Comparison of ENCODE assay signal across 23 cellular contexts in the genomic region with DNA sequence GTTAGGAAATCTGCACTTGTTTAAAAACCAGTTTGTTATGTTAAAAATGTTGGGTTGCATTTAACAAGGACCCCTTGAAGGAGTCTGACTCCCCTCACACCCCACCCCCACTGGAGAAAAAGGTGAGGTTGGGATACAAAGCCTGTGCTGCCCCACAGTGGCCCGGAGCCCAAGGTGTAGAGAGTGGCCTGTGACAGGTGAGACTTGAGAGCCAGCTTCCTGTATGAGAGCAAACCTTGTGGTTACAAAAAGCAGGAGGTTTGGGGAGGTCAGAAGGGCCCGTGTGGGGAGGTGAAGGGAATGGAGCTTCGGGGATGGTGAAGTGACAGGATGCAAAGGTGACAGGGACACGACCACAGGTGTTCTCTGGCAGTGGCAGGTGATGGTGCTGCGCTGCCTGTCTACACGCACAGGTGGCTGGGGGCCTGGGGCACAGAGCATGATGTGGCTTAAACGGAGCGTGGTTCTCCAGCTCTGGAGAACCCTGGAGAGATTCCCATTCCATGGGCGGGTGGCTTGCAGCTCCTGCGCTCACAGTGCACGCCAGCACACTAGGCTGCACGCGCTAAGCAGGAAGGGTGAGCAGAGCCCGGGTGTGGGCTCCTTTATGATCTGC. TPM values are rescaled to one million over a fixed set of nuclear protein-coding genes. Genes with fewer than 3 reads are reported as not detected.
DNase-seq lines count a peak whose midpoint lies in the region; ATAC-seq and TF ChIP-seq lines count a peak whose summit lies in the region.
"Had no signal": no experiment of that assay in that cellular context is flagged by ENCODE, and none has a peak within 500 bp of the region (broad histone marks: within the 10 kb centered on the region; RNA-seq: fewer than 3 reads in every experiment).

No MANE protein-coding gene starts in this region.

- H3K4me1 Mint-ChIP-seq in GM23338 (peaks cover 3% of the 10 kb centered on the region; the same call in 2 of the 3 replicates), endodermal cell (no peaks in the 10 kb centered on the region)

- H3K4me3 ChIP-seq in GM23338: no peak overlapping the region
- no peak overlapping the region for H3K4me3 ChIP-seq in MM.1S (ENCODE audit: low read length)
- no peak overlapping the region for H3K4me3 ChIP-seq in endodermal cell (ENCODE audit: low read length)
- H3K4me3 ChIP-seq: coronary artery, HAP-1, prostate gland, testis had no signal

- TF ChIP-seq CTCF in GM23338 (conservative IDR thresholded peaks at IDR 0.05; ENCODE audit: low read depth in 2 of 2) (peak; percentile 34 to 38), MM.1S (IDR thresholded peaks at IDR 0.05; ENCODE audit: low read length) (peak; percentile 42), endodermal cell (conservative IDR thresholded peaks at IDR 0.05) (peak; percentile 49)

- WGBS in endodermal cell (ENCODE audit: insufficient coverage in 1 of 2, insufficient read length in 1 of 2), 2 experiments: 93 to 96% methylated on average over 13 to 14 of the region's 14 CpGs

- peaks cover 4% of the 10 kb centered on the region; the same call in 1 of the 2 replicates for H4K20me1 ChIP-seq in GM23338 (replicated peaks; ENCODE audit: insufficient read depth)
- no peaks in the 10 kb centered on the region for H4K20me1 ChIP-seq in MM.1S (ENCODE audit: insufficient read depth, low read length)

- H3K27ac ChIP-seq in GM23338 (ENCODE audit: low read depth): no peak overlapping the region
- no peak overlapping the region for H3K27ac ChIP-seq in MM.1S (ENCODE audit: low read length)
- no peak overlapping the region for H3K27ac ChIP-seq in endodermal cell (ENCODE audit: low read depth, low read length)
- H3K27ac ChIP-seq: coronary artery, testis, WERI-Rb-1 had no signal

- H3K79me2 ChIP-seq in GM23338 (replicated peaks; ENCODE audit: insufficient read depth): peaks cover 5% of the 10 kb centered on the region
- no peaks in the 10 kb centered on the region for H3K79me2 ChIP-seq in MM.1S (ENCODE audit: low read length)

- H3K9me3 ChIP-seq in MM.1S (replicated peaks; ENCODE audit: insufficient read depth, low read length): no peaks in the 10 kb centered on the region
- H3K9me3 ChIP-seq in endodermal cell (ENCODE audit: control insufficient read depth, low read length): no peaks in the 10 kb centered on the region
- H3K9me3 ChIP-seq: HAP-1, prostate gland, SK-N-SH, testis had no signal

- H3K9me2 ChIP-seq in GM23338 (ENCODE audit: insufficient read depth) (no peaks in the 10 kb centered on the region), MM.1S (replicated peaks; ENCODE audit: insufficient read depth, low read length) (no peaks in the 10 kb centered on the region)
- H3K9me2 ChIP-seq: SK-N-SH had no signal

- peaks cover 12% of the 10 kb centered on the region for H3K36me3 ChIP-seq in GM23338 (ENCODE audit: insufficient read depth)
- H3K36me3 ChIP-seq in MM.1S (replicated peaks; ENCODE audit: insufficient read depth, low read length): no peaks in the 10 kb centered on the region
- H3K36me3 ChIP-seq in endodermal cell (ENCODE audit: control insufficient read depth, insufficient read depth, low read length): peaks cover 32% of the 10 kb centered on the region
- H3K36me3 ChIP-seq: HAP-1, prostate gland, WERI-Rb-1 had no signal

- H3K27me3 Mint-ChIP-seq in GM23338 (ENCODE audit: insufficient read depth, low read depth, poor library complexity) (peaks cover 8% of the 10 kb centered on the region), endodermal cell (ENCODE audit: insufficient read depth) (no peaks in the 10 kb centered on the region)
- H3K27me3 Mint-ChIP-seq: activated T-helper 17 cell treated with anti-CD3 and anti-CD28 coated beads, Interleukin-2, amount 50 U/mL, for 72 hours; brain; CD4-positive, alpha-beta T cell had no signal

- no peak overlapping the region for H3K4me2 ChIP-seq in GM23338
- H3K4me2 ChIP-seq in MM.1S (ENCODE audit: low read depth, low read length): no peak overlapping the region
- H3K4me2 ChIP-seq: SK-N-SH had no signal

- peaks cover 51% of the 10 kb centered on the region for H3K36me3 Mint-ChIP-seq in GM23338 (ENCODE audit: low read depth)
- peaks cover 54% of the 10 kb centered on the region for H3K36me3 Mint-ChIP-seq in endodermal cell (ENCODE audit: low read depth)

- H3K27ac Mint-ChIP-seq in GM23338 (no peak overlapping the region), endodermal cell (no peak overlapping the region)
- H3K27ac Mint-ChIP-seq: activated T-helper 17 cell treated with anti-CD3 and anti-CD28 coated beads, Interleukin-2, amount 50 U/mL, for 72 hours; brain; CD4-positive, alpha-beta T cell; mesothelial cell of epicardium; T-helper 2 cell treated with Interferon-gamma antibody and Interleukin-4, amounts not matched to agents 5 μg/mL and 100 μg/mL, for 36 hours had no signal

- DNase-seq in GM23338 (ENCODE audit: low spot score) (peak; percentile 34), MM.1S (peak; percentile 60), endodermal cell (no peak), posterior vena cava (ENCODE audit: low spot score) (peak; percentile 46), cerebellar nuclear complex (lab: John Stamatoyannopoulos, UW) (no peak)
- no peak for DNase-seq in activated naive CD4-positive, alpha-beta T cell (lab: John Stamatoyannopoulos, UW)
- no peak for DNase-seq in stimulated activated naive CD8-positive, alpha-beta T cell treated with anti-CD3 and anti-CD28 coated beads, Interleukin-15, Interleukin-2, amounts not matched to agents 100 U/mL and 50 U/mL, for 24 hours
- DNase-seq: CD4-positive, alpha-beta T cell; DMS 273 treated with DMSO at 0.1 percent for 48 hours; GF-D8; KBM-7; NCI-H1694; NCI-H446 treated with DMSO at 0.1 percent for 48 hours; SK-N-SH; testis; WERI-Rb-1 had no signal

- H3K9ac ChIP-seq in MM.1S (ENCODE audit: low read length) (no peak overlapping the region), endodermal cell (ENCODE audit: extremely low read depth, low read length, poor library complexity, severe bottlenecking) (no peak overlapping the region)
- H3K9ac ChIP-seq: SK-N-SH had no signal

- H2AFZ ChIP-seq in GM23338 (no peak overlapping the region), MM.1S (ENCODE audit: low read length) (no peak overlapping the region)

- H3K4me1 ChIP-seq in GM23338 (ENCODE audit: insufficient read depth) (peaks cover 5% of the 10 kb centered on the region; the same call in 1 of the 2 replicates), MM.1S (ENCODE audit: low read length) (0 out of 2 replicates have a peak, but pooled peaks cover 9% of the 10 kb centered on the region), endodermal cell (ENCODE audit: control insufficient read depth, insufficient read depth, low read length) (no peaks in the 10 kb centered on the region)

- H3K27me3 ChIP-seq in GM23338 (ENCODE audit: insufficient read depth): no peaks in the 10 kb centered on the region
- no peaks in the 10 kb centered on the region for H3K27me3 ChIP-seq in MM.1S (replicated peaks; ENCODE audit: insufficient read depth, low read length)
- H3K27me3 ChIP-seq in endodermal cell (ENCODE audit: control insufficient read depth, insufficient read depth, low read length, poor library complexity, severe bottlenecking): no peaks in the 10 kb centered on the region
- H3K27me3 ChIP-seq: testis had no signal

- intact Hi-C loops in posterior vena cava (cut with DNase I): no loop called here

- H3F3A ChIP-seq in GM23338 (replicated peaks; ENCODE audit: low read depth) (no peaks in the 10 kb centered on the region), MM.1S (ENCODE audit: insufficient read depth, low read length) (no peaks in the 10 kb centered on the region)

- peak; percentile 57 for ATAC-seq in GM23338
- ATAC-seq in stimulated activated naive CD8-positive, alpha-beta T cell treated with anti-CD3 and anti-CD28 coated beads, Interleukin-15, Interleukin-2, amounts not matched to agents 100 U/mL and 50 U/mL, for 24 hours: no peak
- ATAC-seq: activated T-helper 17 cell treated with anti-CD3 and anti-CD28 coated beads, Interleukin-2, amount 50 U/mL, for 72 hours had no signal

- no peaks in the 10 kb centered on the region for H3K9me3 Mint-ChIP-seq in GM23338
- no peaks in the 10 kb centered on the region for H3K9me3 Mint-ChIP-seq in endodermal cell
- H3K9me3 Mint-ChIP-seq: activated T-helper 17 cell treated with anti-CD3 and anti-CD28 coated beads, Interleukin-2, amount 50 U/mL, for 72 hours; brain; CD4-positive, alpha-beta T cell; mesothelial cell of epicardium; T-helper 2 cell treated with Interferon-gamma antibody and Interleukin-4, amounts not matched to agents 5 μg/mL and 100 μg/mL, for 36 hours had no signal

- no peak overlapping the region for H3K4me3 Mint-ChIP-seq in GM23338
- H3K4me3 Mint-ChIP-seq in endodermal cell: no peak overlapping the region
- H3K4me3 Mint-ChIP-seq: activated T-helper 17 cell treated with anti-CD3 and anti-CD28 coated beads, Interleukin-2, amount 50 U/mL, for 72 hours; brain; CD4-positive, alpha-beta T cell; mesothelial cell of epicardium; T-helper 2 cell treated with Interferon-gamma antibody and Interleukin-4, amounts not matched to agents 5 μg/mL and 100 μg/mL, for 36 hours had no signal

TF ChIP-seq in GM23338, 12 proteins besides CTCF, POLR2A, EP300 and RAD21 (continues in another document):
- TF ChIP-seq JUNB (IDR thresholded peaks at IDR 0.05; ENCODE audit: unreplicated experiment): no peak

RNA-seq across cellular contexts. Expression of gene IMPA2, which starts 29.0 kb away (rescaled TPM):
- total RNA-seq in GM23338 (2014; rRNA removed; shearing (Covaris generic)): 91.8 and 122 TPM in 2 replicates
- 45.0 and 50.4 TPM in 2 replicates for polyA plus RNA-seq in GM23338 (2016; fragmentation: Nextera tagmentation; extraction: Ambion mirVana)
- 10 to 100 TPM; 68.0 to 88.9 TPM for total RNA-seq in endodermal cell
- 62.2 TPM for polyA plus RNA-seq in endodermal cell (2013, experiment 1 of 2)
- polyA plus RNA-seq in endodermal cell (2013, experiment 2 of 2): 51.6 TPM
- 10 to 100 TPM; 14.9 to 31.5 TPM for total RNA-seq in posterior vena cava

Comparison
In these comparisons a context has a peak if more than half of its experiments do, and no peak if none do; other contexts are left out.
1. DNase-seq: peak in GM23338 (single experiment), MM.1S (single experiment) and posterior vena cava (single experiment); none in endodermal cell (single experiment), activated naive CD4-positive, alpha-beta T cell (0 of 4), stimulated activated naive CD8-positive, alpha-beta T cell treated with anti-CD3 and anti-CD28 coated beads, Interleukin-15, Interleukin-2, amounts not matched to agents 100 U/mL and 50 U/mL, for 24 hours (single experiment) and cerebellar nuclear complex (0 of 2).
2. Peak in every context shown above with its lines, with median percentiles within 50 percentile points of each other: CTCF ChIP-seq.